In the genomic region with DNA sequence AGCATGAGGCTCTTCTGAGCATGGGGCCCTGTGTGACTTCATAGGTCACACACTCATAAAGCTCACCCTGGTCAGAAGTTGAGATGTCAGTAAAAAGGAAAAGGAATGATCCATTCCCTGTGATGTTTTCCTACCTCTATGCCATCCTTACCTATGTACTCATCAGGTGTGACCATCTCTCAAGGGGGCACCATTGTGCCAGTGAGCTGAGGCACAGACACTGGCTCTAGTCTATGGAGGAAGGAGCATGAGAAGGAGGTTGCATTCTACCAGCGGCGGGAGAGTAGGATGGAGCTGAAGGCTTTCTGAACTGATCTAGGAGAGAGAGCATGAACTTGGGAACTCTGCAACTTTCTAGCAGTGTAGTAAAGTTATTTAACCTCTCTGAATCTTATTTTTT, we compare ENCODE assay signal across 12 cellular contexts.
"Had no signal": no experiment of that assay in that cellular context is flagged by ENCODE, and none has a peak within 500 bp of the region (broad histone marks: within the 10 kb centered on the region; RNA-seq: fewer than 3 reads in every experiment).

No MANE protein-coding gene starts in this region.

- DNase-seq: activated CD4-positive, alpha-beta T cell treated with anti-CD3 and anti-CD28 coated beads for 4 hours; activated effector memory CD4-positive, alpha-beta T cell treated with anti-CD3 and anti-CD28 coated beads, Interleukin-2, amount 50 U/mL, for 16 hours; foreskin melanocyte; sigmoid colon; stimulated activated CD4-positive, alpha-beta T cell treated with anti-CD3 and anti-CD28 coated beads, Interleukin-12 subunit alpha, Interleukin-12 subunit beta, amount 100 ng/mL, for 4 hours; stimulated activated CD4-positive, alpha-beta T cell treated with anti-CD3 and anti-CD28 coated beads, Interleukin-2, amount 100 ng/mL, for 48 hours; T-cell; T1000; upper lobe of right lung had no signal

- H3K4me3 Mint-ChIP-seq: memory B cell; stimulated activated naive CD8-positive, alpha-beta T cell treated with anti-CD3 and anti-CD28 coated beads, Interleukin-15, Interleukin-2, amounts not matched to agents 100 ng/mL and 50 ng/mL, for 24 hours; T-cell had no signal

- ATAC-seq: activated naive CD4-positive, alpha-beta T cell treated with anti-CD3 and anti-CD28 coated beads, Interleukin-2, amount 50 U/mL, for 72 hours; T-cell had no signal

- H3K27ac ChIP-seq: sigmoid colon, upper lobe of right lung had no signal

- H3K4me1 Mint-ChIP-seq: memory B cell, T-cell had no signal

- H3K27me3 ChIP-seq: sigmoid colon, upper lobe of right lung had no signal

- H3K27ac Mint-ChIP-seq: activated naive CD4-positive, alpha-beta T cell treated with anti-CD3 and anti-CD28 coated beads, Interleukin-2, amount 50 U/mL, for 72 hours; memory B cell; stimulated activated naive CD8-positive, alpha-beta T cell treated with anti-CD3 and anti-CD28 coated beads, Interleukin-15, Interleukin-2, amounts not matched to agents 100 ng/mL and 50 ng/mL, for 24 hours; T-cell had no signal

- H3K9me3 ChIP-seq: upper lobe of right lung had no signal

- H3K27me3 Mint-ChIP-seq: T-cell had no signal

- H3K4me3 ChIP-seq: sigmoid colon, upper lobe of right lung had no signal

- H3K36me3 ChIP-seq: sigmoid colon, upper lobe of right lung had no signal
